24 cellular contexts compared by ENCODE assay signal in genomic region chr7:53521638-53522184, GRCh38.
"Had no signal": no experiment of that assay in that cellular context is flagged by ENCODE, and none has a peak within 500 bp of the region (broad histone marks: within the 10 kb centered on the region; RNA-seq: fewer than 3 reads in every experiment).

No MANE protein-coding gene starts in this region.

- H3K27me3 ChIP-seq: breast epithelium had no signal

- H3K27ac ChIP-seq: breast epithelium, SK-N-MC had no signal

- H3K4me3 ChIP-seq: breast epithelium, K562, SK-N-MC had no signal

- DNase-seq: activated B cell treated with CpG ODN at 0.5 μM for 24 hours; activated CD4-positive, alpha-beta T cell treated with anti-CD3 and anti-CD28 coated beads for 1 hour; activated CD4-positive, alpha-beta T cell treated with anti-CD3 and anti-CD28 coated beads, Interleukin-2, amount 10 ng/mL, durations not matched to agents 24 days and 14 days; activated CD4-positive, alpha-beta T cell treated with anti-CD3 and anti-CD28 coated beads, Interleukin-2, amount 50 U/mL, for 48 hours; activated CD8-positive, alpha-beta memory T cell treated with anti-CD3 and anti-CD28 coated beads, Interleukin-2, amount 10 ng/mL, durations not matched to agents 7 days and 5 days; activated effector memory CD4-positive, alpha-beta T cell treated with Interleukin-2 at 50 U/mL for 16 hours; activated naive CD4-positive, alpha-beta T cell; activated T-cell treated with anti-CD3 and anti-CD28 coated beads, Interleukin-2, amount 50 U/mL, for 24 hours; aorta; central memory CD4-positive, alpha-beta T cell; Karpas-422; MM.1S; NCI-H1417; NCI-H2029; NCI-H2107; NCI-H226; NCI-H524 treated with DMSO at 0.1 percent for 48 hours; SIG-M5; T-cell; T-helper 2 cell; T1000 had no signal

- H3K36me3 ChIP-seq: breast epithelium had no signal

- H3K4me1 ChIP-seq: breast epithelium had no signal
